In the genomic region with DNA sequence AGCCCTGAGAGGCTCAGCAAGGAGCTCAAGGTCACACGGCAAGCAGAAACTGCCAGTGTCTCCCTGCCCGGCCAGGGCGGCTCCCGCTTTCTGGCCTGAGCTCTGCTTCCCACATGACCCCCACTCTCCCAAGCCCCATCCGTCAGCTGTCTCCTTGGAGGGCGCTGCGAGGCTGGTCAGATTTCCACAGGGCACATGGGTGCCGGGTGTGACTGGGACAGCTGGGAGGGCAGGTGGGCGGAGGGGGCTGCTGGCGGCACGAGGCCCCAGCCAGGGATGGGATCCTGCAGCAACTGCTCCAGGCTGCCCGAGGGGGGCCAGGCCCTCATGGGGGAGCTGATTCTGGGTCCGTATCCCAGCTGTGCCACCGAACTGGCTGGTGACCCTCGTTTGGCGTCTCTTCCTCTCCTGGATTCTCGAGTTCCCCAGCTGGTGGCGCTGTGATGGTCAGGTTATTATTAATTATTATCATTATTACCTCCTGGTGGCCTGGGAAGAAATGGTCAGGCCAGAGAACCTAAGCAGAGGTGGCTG, we compare ENCODE assay signal across 12 cellular contexts. TPM values are rescaled to one million over a fixed set of nuclear protein-coding genes. Genes with fewer than 3 reads are reported as not detected.
A peak's percentile ranks its signal among the peaks of the same experiment; 100 is the strongest.
DNase-seq lines count a peak whose midpoint lies in the region; ATAC-seq, FAIRE-seq and TF ChIP-seq lines count a peak whose summit lies in the region.
"Had no signal": no experiment of that assay in that cellular context is flagged by ENCODE, and none has a peak within 500 bp of the region (broad histone marks: within the 10 kb centered on the region; RNA-seq: fewer than 3 reads in every experiment).

No MANE protein-coding gene starts in this region.

- H2AFZ ChIP-seq in SU-DHL-6 (ENCODE audit: low read depth, low read length, severe bottlenecking): no peak overlapping the region

- no peak overlapping the region for H3K27ac ChIP-seq in 22Rv1
- H3K27ac ChIP-seq in SU-DHL-6 (ENCODE audit: low read depth, low read length): no peak overlapping the region
- H3K27ac ChIP-seq in right cardiac atrium (ENCODE audit: low read length): no peak overlapping the region
- H3K27ac ChIP-seq in small intestine (ENCODE audit: low read depth in 1 of 2, low read length in 1 of 2): no peak overlapping the region

- H3F3A ChIP-seq in SU-DHL-6 (ENCODE audit: insufficient read depth): no peaks in the 10 kb centered on the region

- 68% methylated on average over 18 of the region's 18 CpGs for WGBS in right cardiac atrium
- 56 to 81% (median 58%) methylated on average over 15 to 18 of the region's 18 CpGs for WGBS in small intestine, 3 donors

- H3K4me3 ChIP-seq in GM12875 (ENCODE audit: low read depth, low read length) (no peak overlapping the region), SU-DHL-6 (ENCODE audit: insufficient read depth, low read length, poor library complexity, severe bottlenecking) (no peak overlapping the region), right cardiac atrium (ENCODE audit: low read length) (no peak overlapping the region), small intestine (ENCODE audit: low read depth in 1 of 2, low read length in 2 of 2) (no peak overlapping the region)

- H3K9me3 ChIP-seq in SU-DHL-6 (ENCODE audit: insufficient read depth, low read length) (no peaks in the 10 kb centered on the region), right cardiac atrium (ENCODE audit: control insufficient read depth, low read length) (no peaks in the 10 kb centered on the region), small intestine (ENCODE audit: control insufficient read depth, low read depth) (no peaks in the 10 kb centered on the region)

- no peaks in the 10 kb centered on the region for H3K36me3 ChIP-seq in SU-DHL-6 (ENCODE audit: low read length)
- no peaks in the 10 kb centered on the region for H3K36me3 ChIP-seq in small intestine (ENCODE audit: control insufficient read depth in 2 of 2, insufficient read depth in 2 of 2, low read length in 2 of 2)

- ATAC-seq in right cardiac atrium: peak; percentile 32 to 40
- no peak for ATAC-seq in GM19467 (IDR thresholded peaks at IDR 0.05; ENCODE audit: unreplicated experiment)
- ATAC-seq: activated naive CD8-positive, alpha-beta T cell treated with anti-CD3 and anti-CD28 coated beads, Interleukin-2, amount 50 U/mL, for 24 hours had no signal

- no peaks in the 10 kb centered on the region for H3K79me2 ChIP-seq in SU-DHL-6 (ENCODE audit: insufficient read depth, low read length)

- TF ChIP-seq CTCF in 22Rv1 (IDR thresholded peaks at IDR 0.05): peak; percentile 69
- peak; percentile 36; the same call in 1 of the 2 replicates for TF ChIP-seq CTCF in GM12875 (IDR thresholded peaks at IDR 0.05; ENCODE audit: borderline replicate concordance, insufficient read depth, low read depth, low read length)
- TF ChIP-seq CTCF in SU-DHL-6 (IDR thresholded peaks at IDR 0.05; ENCODE audit: insufficient read depth, low read length, poor library complexity, severe bottlenecking): peak; percentile 75

- H3K4me1 ChIP-seq in right cardiac atrium (ENCODE audit: control insufficient read depth, insufficient read depth, low read length): peaks cover 2% of the 10 kb centered on the region
- peaks cover 0 to under 1% of the 10 kb centered on the region in 2 donors for H3K4me1 ChIP-seq in small intestine (ENCODE audit: control insufficient read depth in 2 of 2, insufficient read depth in 1 of 2, low read depth in 1 of 2, low read length in 1 of 2)

- H3K9me2 ChIP-seq in SU-DHL-6 (replicated peaks; ENCODE audit: insufficient read depth, low read length): no peaks in the 10 kb centered on the region

- H3K27me3 ChIP-seq in SU-DHL-6 (ENCODE audit: low read length) (no peaks in the 10 kb centered on the region), right cardiac atrium (ENCODE audit: control insufficient read depth, insufficient read depth) (no peaks in the 10 kb centered on the region), small intestine (ENCODE audit: control insufficient read depth in 2 of 2, insufficient read depth in 2 of 2, low read length in 2 of 2) (peaks cover 0 to 2% of the 10 kb centered on the region in 2 donors)

- no peak overlapping the region for H3K9ac ChIP-seq in SU-DHL-6 (ENCODE audit: low read length)

- no peak for FAIRE-seq in HTR-8/SVneo (lab: Jason Lieb, UNC)
- no peak for FAIRE-seq in small intestine (lab: Jason Lieb, UNC)

- no peaks in the 10 kb centered on the region for H4K20me1 ChIP-seq in SU-DHL-6 (ENCODE audit: low read depth, low read length)

- peak in 1 of 3 donors; percentile 64 for DNase-seq in right cardiac atrium
- no peak for DNase-seq in HTR-8/SVneo (ENCODE audit: insufficient read length, low spot score)
- no peak for DNase-seq in small intestine
- DNase-seq in stimulated activated naive CD4-positive, alpha-beta T cell (lab: John Stamatoyannopoulos, UW): no peak
- DNase-seq: activated CD4-positive, alpha-beta T cell treated with anti-CD3 and anti-CD28 coated beads, Interleukin-2, amount 50 U/mL, for 1 hour; CD4-positive, CD25-positive, alpha-beta regulatory T cell had no signal

- intact Hi-C loops in right cardiac atrium (cut with DNase I): no loop called here

- H3K4me2 ChIP-seq in SU-DHL-6 (ENCODE audit: low read depth, low read length, poor library complexity, severe bottlenecking): no peak overlapping the region

RNA-seq across cellular contexts. Expression of a gene that starts 12.9 kb away (rescaled TPM):
- not detected for total RNA-seq in right cardiac atrium
- polyA plus RNA-seq in right cardiac atrium (0.09 TPM), small intestine (not detected)
- total RNA-seq: CD4-positive, CD25-positive, alpha-beta regulatory T cell; M059J had no signal
- polyA plus RNA-seq: CD4-positive, CD25-positive, alpha-beta regulatory T cell had no signal

RNA-seq across cellular contexts. Expression of a gene that starts 21.4 kb away (rescaled TPM):
- 100 to 1,000 TPM; 696 to 797 (median 747) TPM for total RNA-seq in right cardiac atrium
- polyA plus RNA-seq in right cardiac atrium (2,205 TPM), small intestine (1,000 to 10,000 TPM; 2,258 to 5,100 (median 3,355) TPM)

RNA-seq across cellular contexts. Expression of a gene that starts 21.6 kb away (rescaled TPM):
- 10 to 100 TPM; 31.9 to 37.7 (median 34.9) TPM for total RNA-seq in right cardiac atrium
- polyA plus RNA-seq in right cardiac atrium (40.8 TPM), small intestine (10 to 100 TPM; 53.5 to 55.7 (median 53.8) TPM)
